28 cellular contexts compared by ENCODE assay signal in the genomic region with DNA sequence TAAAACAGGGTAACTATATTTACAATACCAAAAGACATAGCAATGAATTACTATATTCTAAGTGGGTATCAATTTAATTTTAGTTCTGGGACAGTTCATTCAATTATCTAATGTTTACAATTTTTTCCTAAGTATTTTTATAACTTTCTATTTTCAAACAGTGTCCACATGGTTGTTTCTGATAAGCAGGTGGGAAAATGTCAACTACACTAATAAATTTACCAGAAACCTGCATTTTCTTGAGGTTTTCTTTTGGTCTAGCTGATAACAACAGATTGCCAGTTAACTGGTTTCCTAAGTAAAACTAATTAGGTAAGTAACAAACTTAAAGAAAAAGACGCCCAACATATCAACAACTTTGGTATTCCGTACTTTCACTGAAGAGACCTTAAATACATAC.
DNase-seq lines count a peak whose midpoint lies in the region; ATAC-seq and TF ChIP-seq lines count a peak whose summit lies in the region.
"Had no signal": no experiment of that assay in that cellular context is flagged by ENCODE, and none has a peak within 500 bp of the region (broad histone marks: within the 10 kb centered on the region; RNA-seq: fewer than 3 reads in every experiment).

No MANE protein-coding gene starts in this region.

- peaks cover 80% of the 10 kb centered on the region for H3K36me3 Mint-ChIP-seq in activated CD4-positive, alpha-beta T cell treated with anti-CD3 and anti-CD28 coated beads for 36 hours (ENCODE audit: low read depth)
- peaks cover 2% of the 10 kb centered on the region for H3K36me3 Mint-ChIP-seq in activated CD4-positive, alpha-beta T cell treated with anti-CD3 and anti-CD28 coated beads, Interleukin-2, amount 10 ng/mL, durations not matched to agents 7 days and 5 days (ENCODE audit: low read depth)
- H3K36me3 Mint-ChIP-seq in activated T-cell treated with anti-CD3 and anti-CD28 coated beads, Interleukin-2, amount 50 U/mL, for 4 hours (ENCODE audit: insufficient read depth), result peaks cover 24% of the 10 kb centered on the region
- peaks cover 71% of the 10 kb centered on the region for H3K36me3 Mint-ChIP-seq in stimulated activated naive CD8-positive, alpha-beta T cell treated with anti-CD3 and anti-CD28 coated beads, Interleukin-15, Interleukin-2, amounts not matched to agents 100 ng/mL and 50 ng/mL, for 24 hours (ENCODE audit: low read depth)
- H3K36me3 Mint-ChIP-seq in mesothelial cell of epicardium, result no peaks in the 10 kb centered on the region
- H3K36me3 Mint-ChIP-seq: CD8-positive, alpha-beta memory T cell had no signal

- H3K9me3 Mint-ChIP-seq in activated CD4-positive, alpha-beta T cell treated with anti-CD3 and anti-CD28 coated beads for 36 hours (ENCODE audit: low read depth), result no peaks in the 10 kb centered on the region
- H3K9me3 Mint-ChIP-seq in activated CD4-positive, alpha-beta T cell treated with anti-CD3 and anti-CD28 coated beads, Interleukin-2, amount 10 ng/mL, durations not matched to agents 7 days and 5 days, result peaks cover 2% of the 10 kb centered on the region
- no peaks in the 10 kb centered on the region for H3K9me3 Mint-ChIP-seq in activated T-cell treated with anti-CD3 and anti-CD28 coated beads, Interleukin-2, amount 50 U/mL, for 4 hours
- no peaks in the 10 kb centered on the region for H3K9me3 Mint-ChIP-seq in stimulated activated naive CD8-positive, alpha-beta T cell treated with anti-CD3 and anti-CD28 coated beads, Interleukin-15, Interleukin-2, amounts not matched to agents 100 ng/mL and 50 ng/mL, for 24 hours
- H3K9me3 Mint-ChIP-seq in stimulated activated naive CD8-positive, alpha-beta T cell treated with anti-CD3 and anti-CD28 coated beads, Interleukin-15, amount 100 ng/mL, for 72 hours, result no peaks in the 10 kb centered on the region
- H3K9me3 Mint-ChIP-seq in mesothelial cell of epicardium, result no peaks in the 10 kb centered on the region
- H3K9me3 Mint-ChIP-seq: CD14-positive monocyte; CD8-positive, alpha-beta memory T cell; HFFc6 had no signal

- H3K4me1 Mint-ChIP-seq in activated CD4-positive, alpha-beta T cell treated with anti-CD3 and anti-CD28 coated beads for 36 hours, result peaks cover 55% of the 10 kb centered on the region
- H3K4me1 Mint-ChIP-seq in activated CD4-positive, alpha-beta T cell treated with anti-CD3 and anti-CD28 coated beads, Interleukin-2, amount 10 ng/mL, durations not matched to agents 7 days and 5 days, result peaks cover 67% of the 10 kb centered on the region
- peaks cover 21% of the 10 kb centered on the region for H3K4me1 Mint-ChIP-seq in activated T-cell treated with anti-CD3 and anti-CD28 coated beads, Interleukin-2, amount 50 U/mL, for 4 hours (ENCODE audit: low read depth)
- peaks cover 62% of the 10 kb centered on the region for H3K4me1 Mint-ChIP-seq in stimulated activated naive CD8-positive, alpha-beta T cell treated with anti-CD3 and anti-CD28 coated beads, Interleukin-15, Interleukin-2, amounts not matched to agents 100 ng/mL and 50 ng/mL, for 24 hours (ENCODE audit: low read depth)
- H3K4me1 Mint-ChIP-seq in stimulated activated naive CD8-positive, alpha-beta T cell treated with anti-CD3 and anti-CD28 coated beads, Interleukin-15, amount 100 ng/mL, for 72 hours, result peaks cover 56% of the 10 kb centered on the region
- H3K4me1 Mint-ChIP-seq in mesothelial cell of epicardium, result no peaks in the 10 kb centered on the region

- CTCF ChIA-PET in activated CD4-positive, alpha-beta T cell treated with anti-CD3 and anti-CD28 coated beads for 36 hours (lab: Charles Lee), result interaction anchor here (0.5 to 2.8 kb wide), 8 partner anchors 9 to 261 kb away, joined by 3 to 11 read pairs (median 4); no protein-coding TSS in a partner anchor
- CTCF ChIA-PET in activated CD4-positive, alpha-beta T cell treated with anti-CD3 and anti-CD28 coated beads, Interleukin-2, amount 10 ng/mL, durations not matched to agents 7 days and 5 days (lab: Charles Lee), result interaction anchor here (1.3 to 4.2 kb wide), 6 partner anchors 8 to 390 kb away, joined by 3 to 20 read pairs (median 4); partner anchors contain the start of gene GFI1

- H3K4me3 Mint-ChIP-seq in activated CD4-positive, alpha-beta T cell treated with anti-CD3 and anti-CD28 coated beads for 36 hours, result peak overlapping the region; percentile 85
- no peak overlapping the region for H3K4me3 Mint-ChIP-seq in activated CD4-positive, alpha-beta T cell treated with anti-CD3 and anti-CD28 coated beads, Interleukin-2, amount 10 ng/mL, durations not matched to agents 7 days and 5 days
- H3K4me3 Mint-ChIP-seq in activated T-cell treated with anti-CD3 and anti-CD28 coated beads, Interleukin-2, amount 50 U/mL, for 4 hours, result peak overlapping the region; percentile 19
- H3K4me3 Mint-ChIP-seq in stimulated activated naive CD8-positive, alpha-beta T cell treated with anti-CD3 and anti-CD28 coated beads, Interleukin-15, Interleukin-2, amounts not matched to agents 100 ng/mL and 50 ng/mL, for 24 hours, result peak overlapping the region; percentile 54
- H3K4me3 Mint-ChIP-seq in stimulated activated naive CD8-positive, alpha-beta T cell treated with anti-CD3 and anti-CD28 coated beads, Interleukin-15, amount 100 ng/mL, for 72 hours, result peak overlapping the region; percentile 62 to 72
- H3K4me3 Mint-ChIP-seq in mesothelial cell of epicardium, result no peak overlapping the region
- H3K4me3 Mint-ChIP-seq: CD14-positive monocyte; CD8-positive, alpha-beta memory T cell; HFFc6 had no signal

- POLR2A ChIA-PET in activated CD4-positive, alpha-beta T cell treated with anti-CD3 and anti-CD28 coated beads for 36 hours (lab: Charles Lee), result interaction anchor here (1.1 kb wide), 1 partner anchor 86 kb away, joined by 3 read pairs; no protein-coding TSS in a partner anchor
- POLR2A ChIA-PET in activated CD4-positive, alpha-beta T cell treated with anti-CD3 and anti-CD28 coated beads, Interleukin-2, amount 10 ng/mL, durations not matched to agents 7 days and 5 days (lab: Charles Lee), result no interaction called here

- TF ChIP-seq CTCF in mesothelial cell of epicardium (IDR thresholded peaks at IDR 0.05; ENCODE audit: unreplicated experiment), result no peak

- ATAC-seq in activated CD4-positive, alpha-beta T cell treated with anti-CD3 and anti-CD28 coated beads for 36 hours, result no peak
- ATAC-seq in activated T-cell treated with anti-CD3 and anti-CD28 coated beads, Interleukin-2, amount 50 U/mL, for 4 hours, result no peak
- no peak for ATAC-seq in stimulated activated naive CD8-positive, alpha-beta T cell treated with anti-CD3 and anti-CD28 coated beads, Interleukin-15, Interleukin-2, amounts not matched to agents 100 U/mL and 50 U/mL, for 24 hours
- ATAC-seq in stimulated activated naive CD8-positive, alpha-beta T cell treated with anti-CD3 and anti-CD28 coated beads, Interleukin-15, amount 100 ng/mL, for 72 hours, result no peak
- ATAC-seq: Right ventricle myocardium inferior had no signal

- H3K27ac Mint-ChIP-seq in activated CD4-positive, alpha-beta T cell treated with anti-CD3 and anti-CD28 coated beads for 36 hours, result no peak overlapping the region
- no peak overlapping the region for H3K27ac Mint-ChIP-seq in activated CD4-positive, alpha-beta T cell treated with anti-CD3 and anti-CD28 coated beads, Interleukin-2, amount 10 ng/mL, durations not matched to agents 7 days and 5 days
- H3K27ac Mint-ChIP-seq in stimulated activated naive CD8-positive, alpha-beta T cell treated with anti-CD3 and anti-CD28 coated beads, Interleukin-15, Interleukin-2, amounts not matched to agents 100 ng/mL and 50 ng/mL, for 24 hours, result no peak overlapping the region
- H3K27ac Mint-ChIP-seq in stimulated activated naive CD8-positive, alpha-beta T cell treated with anti-CD3 and anti-CD28 coated beads, Interleukin-15, amount 100 ng/mL, for 72 hours, result no peak overlapping the region
- H3K27ac Mint-ChIP-seq in mesothelial cell of epicardium, result no peak overlapping the region
- H3K27ac Mint-ChIP-seq: CD14-positive monocyte; CD8-positive, alpha-beta memory T cell; HFFc6 had no signal

- DNase-seq in activated CD4-positive, alpha-beta T cell treated with anti-CD3 and anti-CD28 coated beads for 36 hours, result no peak
- DNase-seq in activated CD4-positive, alpha-beta T cell treated with anti-CD3 and anti-CD28 coated beads, Interleukin-2, amount 10 ng/mL, durations not matched to agents 7 days and 5 days, result no peak
- DNase-seq in activated T-cell treated with anti-CD3 and anti-CD28 coated beads, Interleukin-2, amount 50 U/mL, for 4 hours, result no peak
- no peak for DNase-seq in activated T-cell treated with anti-CD3 and anti-CD28 coated beads, Interleukin-2, amount 50 U/mL, for 1 hour
- DNase-seq in stimulated activated naive CD8-positive, alpha-beta T cell treated with anti-CD3 and anti-CD28 coated beads, Interleukin-15, Interleukin-2, amounts not matched to agents 100 U/mL and 50 U/mL, for 24 hours, result no peak
- no peak for DNase-seq in stimulated activated naive CD8-positive, alpha-beta T cell treated with anti-CD3 and anti-CD28 coated beads, Interleukin-15, amount 100 ng/mL, for 72 hours
- DNase-seq in mesothelial cell of epicardium (ENCODE audit: low spot score in 2 of 2, unreplicated experiment in 2 of 2), result no peak
- DNase-seq: 8988T; ACHN; BE2C; CD8-positive, alpha-beta memory T cell; DMS 273 treated with DMSO at 0.1 percent for 48 hours; DMS79; EL; GF-D8; GOT3; HFFc6; KBM-7; MG63; NCI-H2029; NCI-H446; NCI-H526; NCI-H82; NK-92 treated with Interleukin-12 subunit alpha and Interleukin-12 subunit beta, amount 100 ng/mL, for 24 hours; PC-9 had no signal

- H3K27me3 Mint-ChIP-seq in activated CD4-positive, alpha-beta T cell treated with anti-CD3 and anti-CD28 coated beads for 36 hours, result no peaks in the 10 kb centered on the region
- no peaks in the 10 kb centered on the region for H3K27me3 Mint-ChIP-seq in activated CD4-positive, alpha-beta T cell treated with anti-CD3 and anti-CD28 coated beads, Interleukin-2, amount 10 ng/mL, durations not matched to agents 7 days and 5 days
- no peaks in the 10 kb centered on the region for H3K27me3 Mint-ChIP-seq in activated T-cell treated with anti-CD3 and anti-CD28 coated beads, Interleukin-2, amount 50 U/mL, for 4 hours (ENCODE audit: low read depth)
- no peaks in the 10 kb centered on the region for H3K27me3 Mint-ChIP-seq in stimulated activated naive CD8-positive, alpha-beta T cell treated with anti-CD3 and anti-CD28 coated beads, Interleukin-15, Interleukin-2, amounts not matched to agents 100 ng/mL and 50 ng/mL, for 24 hours
- H3K27me3 Mint-ChIP-seq in stimulated activated naive CD8-positive, alpha-beta T cell treated with anti-CD3 and anti-CD28 coated beads, Interleukin-15, amount 100 ng/mL, for 72 hours, result no peaks in the 10 kb centered on the region
- no peaks in the 10 kb centered on the region for H3K27me3 Mint-ChIP-seq in mesothelial cell of epicardium (ENCODE audit: low read depth)
- H3K27me3 Mint-ChIP-seq: CD8-positive, alpha-beta memory T cell had no signal

- intact Hi-C loops in activated CD4-positive, alpha-beta T cell treated with anti-CD3 and anti-CD28 coated beads for 36 hours (cut with DNase I, micrococcal nuclease), result loop anchor here in 1 of 2 experiments (10.0 kb wide), 1 partner anchor 393 kb away; the partner anchor contains the start of gene DIPK1A

Comparison
In these comparisons a context has a peak if more than half of its experiments do, and no peak if none do; other contexts are left out.
1. H3K4me3 Mint-ChIP-seq: peak in activated CD4-positive, alpha-beta T cell treated with anti-CD3 and anti-CD28 coated beads for 36 hours (single experiment), activated T-cell treated with anti-CD3 and anti-CD28 coated beads, Interleukin-2, amount 50 U/mL, for 4 hours (single experiment), stimulated activated naive CD8-positive, alpha-beta T cell treated with anti-CD3 and anti-CD28 coated beads, Interleukin-15, Interleukin-2, amounts not matched to agents 100 ng/mL and 50 ng/mL, for 24 hours (single experiment) and stimulated activated naive CD8-positive, alpha-beta T cell treated with anti-CD3 and anti-CD28 coated beads, Interleukin-15, amount 100 ng/mL, for 72 hours (2 of 2); none in activated CD4-positive, alpha-beta T cell treated with anti-CD3 and anti-CD28 coated beads, Interleukin-2, amount 10 ng/mL, durations not matched to agents 7 days and 5 days (single experiment) and mesothelial cell of epicardium (single experiment).